ENCODE assay signal across 10 cellular contexts in the genomic region with DNA sequence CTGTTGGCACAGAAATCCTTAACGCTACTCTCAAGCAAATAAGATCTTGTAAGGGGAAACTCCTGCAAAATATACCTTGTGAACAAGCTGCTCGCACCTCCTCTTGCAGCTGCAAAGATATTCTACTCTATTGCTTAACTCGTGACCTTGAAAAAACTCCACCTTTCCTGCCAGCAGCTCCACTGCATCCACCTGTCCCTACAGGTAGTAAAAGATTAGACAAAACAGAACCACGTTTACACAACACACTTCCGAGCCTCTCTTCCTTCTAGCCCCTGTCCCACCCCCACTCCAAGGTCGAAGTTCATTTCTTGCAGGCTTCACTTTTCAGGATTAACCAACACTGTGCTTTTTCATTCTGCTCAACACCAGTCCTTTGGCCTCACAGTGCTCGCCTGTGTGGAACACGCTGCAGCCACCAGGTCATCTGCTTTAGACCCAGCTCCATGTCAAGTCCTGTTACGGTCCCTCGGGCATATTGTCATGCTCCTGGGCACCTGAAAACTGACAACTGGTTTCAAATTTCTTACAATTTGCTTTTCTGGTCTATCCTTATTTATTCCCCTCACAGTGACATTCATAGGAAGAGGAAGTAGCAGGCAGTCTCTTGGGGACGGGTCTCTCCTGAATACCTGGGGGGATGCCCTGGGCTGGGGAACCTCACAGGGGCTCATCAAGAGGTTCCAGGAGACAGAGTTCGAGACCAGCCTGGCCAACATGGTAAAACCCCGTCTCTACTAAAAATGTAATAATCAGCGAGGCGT.
DNase-seq lines count a peak whose midpoint lies in the region; ATAC-seq and TF ChIP-seq lines count a peak whose summit lies in the region.
"Had no signal": no experiment of that assay in that cellular context is flagged by ENCODE, and none has a peak within 500 bp of the region (broad histone marks: within the 10 kb centered on the region; RNA-seq: fewer than 3 reads in every experiment).

No MANE protein-coding gene starts in this region.

- H3K4me3 ChIP-seq in body of pancreas (no peak overlapping the region), muscle layer of duodenum (ENCODE audit: low read depth in 1 of 2, low read length in 2 of 2) (no peak overlapping the region)

- peaks cover 61% of the 10 kb centered on the region for H3K4me1 Mint-ChIP-seq in CD14-positive monocyte

- ATAC-seq in body of pancreas, result peak; percentile 85
- no peak for ATAC-seq in GM18519 (IDR thresholded peaks at IDR 0.05; ENCODE audit: low FRiP score, unreplicated experiment)
- ATAC-seq: sciatic nerve had no signal

- H3K9me3 ChIP-seq in body of pancreas (no peaks in the 10 kb centered on the region), muscle layer of duodenum (ENCODE audit: control insufficient read depth in 1 of 2, low read length in 2 of 2) (no peaks in the 10 kb centered on the region)

- no peak overlapping the region for H3K4me3 Mint-ChIP-seq in CD14-positive monocyte

- TF ChIP-seq CTCF in CD14-positive monocyte (IDR thresholded peaks at IDR 0.05), result no peak
- TF ChIP-seq CTCF in body of pancreas (IDR thresholded peaks at IDR 0.05), result peak in 4 of 7 experiments; percentile 20 to 31 (median 28)

- intact Hi-C loops in CD14-positive monocyte (cut with micrococcal nuclease) (loop anchor here (5.0 kb wide), 5 partner anchors 32 to 142 kb away; no protein-coding TSS in a partner anchor), body of pancreas (cut with DNase I) (no loop called here)

- DNase-seq in CD14-positive monocyte (ENCODE audit: low spot score) (no peak), HuH-7 (ENCODE audit: low spot score) (peak; percentile 64), body of pancreas (peak; percentile 77 to 91 (median 81)), NCI-H446 (lab: John Stamatoyannopoulos, UW) (no peak), NCI-H187 treated with DMSO at 0.1 percent for 48 hours (lab: John Stamatoyannopoulos, UW) (no peak), epidermal melanocyte (ENCODE audit: insufficient read length, low spot score) (no peak)
- DNase-seq: NCI-H1436 treated with DMSO at 0.1 percent for 48 hours had no signal

- H3K27ac ChIP-seq in body of pancreas (peak overlapping the region; percentile 59 to 74 (median 68)), muscle layer of duodenum (ENCODE audit: low read length) (peak overlapping the region; percentile 53)

- H3K36me3 ChIP-seq in body of pancreas (replicated peaks in 1 of 2; ENCODE audit: insufficient read depth in 1 of 2, low read depth in 2 of 2) (no peaks in the 10 kb centered on the region), muscle layer of duodenum (ENCODE audit: control insufficient read depth in 1 of 2, insufficient read depth in 2 of 2, low read length in 2 of 2) (peaks cover 9 to 38% of the 10 kb centered on the region in 2 donors)

- H3K9me3 Mint-ChIP-seq in CD14-positive monocyte, result no peaks in the 10 kb centered on the region

- H3K27me3 ChIP-seq in body of pancreas, result no peaks in the 10 kb centered on the region
- H3K27me3 ChIP-seq in muscle layer of duodenum (ENCODE audit: low read depth, low read length), result no peaks in the 10 kb centered on the region

- TF ChIP-seq POLR2A in body of pancreas (IDR thresholded peaks at IDR 0.05), result no peak

- H3K4me1 ChIP-seq in body of pancreas, result peaks cover 92% of the 10 kb centered on the region
- H3K4me1 ChIP-seq in muscle layer of duodenum (ENCODE audit: control insufficient read depth in 1 of 2, insufficient read depth in 2 of 2, low read length in 2 of 2), result peaks cover 15 to 17% of the 10 kb centered on the region in 2 donors

- peaks cover 63 to 79% of the 10 kb centered on the region in 2 donors for H3K36me3 Mint-ChIP-seq in CD14-positive monocyte

- peak overlapping the region in 5 of 7 donors; percentile 55 to 76 (median 68) for H3K27ac Mint-ChIP-seq in CD14-positive monocyte

- no peaks in the 10 kb centered on the region for H3K27me3 Mint-ChIP-seq in CD14-positive monocyte (ENCODE audit: low read depth in 3 of 3)

- WGBS in body of pancreas, 2 donors, result 33 to 40% methylated on average over 15 of the region's 15 CpGs

Comparison
In these comparisons a context has a peak if more than half of its experiments do, and no peak if none do; other contexts are left out.
1. DNase-seq: peak in HuH-7 (single experiment) and body of pancreas (4 of 4); none in CD14-positive monocyte (single experiment), NCI-H446 (0 of 2), NCI-H187 treated with DMSO at 0.1 percent for 48 hours (single experiment) and epidermal melanocyte (single experiment).